Comparison of ENCODE assay signal across 1 cellular context in genomic region chr16:70010615-70011014, GRCh38. TPM values are rescaled to one million over a fixed set of nuclear protein-coding genes. Genes with fewer than 3 reads are reported as not detected.
"Had no signal": no experiment of that assay in that cellular context is flagged by ENCODE, and none has a peak within 500 bp of the region (broad histone marks: within the 10 kb centered on the region; RNA-seq: fewer than 3 reads in every experiment).

No MANE protein-coding gene starts in this region.

RNA-seq across cellular contexts. Expression of gene CLEC18A, which starts 59.5 kb away (rescaled TPM):
- total RNA-seq: SJSA1 had no signal
